ENCODE assay signal across 1 cellular context in the genomic region with DNA sequence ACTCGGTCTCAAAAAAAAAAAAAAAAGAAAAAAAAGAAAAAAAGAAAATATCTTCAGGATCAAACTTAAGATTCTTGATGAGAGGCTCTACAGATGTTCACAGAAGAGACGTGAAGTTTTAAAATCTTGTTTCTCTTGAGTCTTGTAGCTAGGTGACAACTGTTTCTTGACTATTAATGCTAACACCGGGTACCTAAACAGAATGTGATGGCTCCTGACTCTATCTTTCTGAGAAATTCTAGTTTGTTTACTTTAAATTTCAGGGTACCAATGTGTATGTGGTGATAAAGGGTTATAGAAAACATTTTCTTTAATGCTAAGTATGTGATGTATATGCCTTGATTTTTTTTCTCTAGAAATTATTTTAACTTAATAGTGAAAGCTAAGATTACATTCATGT.
TF ChIP-seq lines count a peak whose summit lies in the region.

No MANE protein-coding gene starts in this region.

TF ChIP-seq in SK-N-SH treated with all-trans-retinoic acid at 6 μM for 48 hours, 23 proteins besides CTCF, POLR2A, EP300 and RAD21 (continued from another document):
- TF ChIP-seq, protein P1, sequence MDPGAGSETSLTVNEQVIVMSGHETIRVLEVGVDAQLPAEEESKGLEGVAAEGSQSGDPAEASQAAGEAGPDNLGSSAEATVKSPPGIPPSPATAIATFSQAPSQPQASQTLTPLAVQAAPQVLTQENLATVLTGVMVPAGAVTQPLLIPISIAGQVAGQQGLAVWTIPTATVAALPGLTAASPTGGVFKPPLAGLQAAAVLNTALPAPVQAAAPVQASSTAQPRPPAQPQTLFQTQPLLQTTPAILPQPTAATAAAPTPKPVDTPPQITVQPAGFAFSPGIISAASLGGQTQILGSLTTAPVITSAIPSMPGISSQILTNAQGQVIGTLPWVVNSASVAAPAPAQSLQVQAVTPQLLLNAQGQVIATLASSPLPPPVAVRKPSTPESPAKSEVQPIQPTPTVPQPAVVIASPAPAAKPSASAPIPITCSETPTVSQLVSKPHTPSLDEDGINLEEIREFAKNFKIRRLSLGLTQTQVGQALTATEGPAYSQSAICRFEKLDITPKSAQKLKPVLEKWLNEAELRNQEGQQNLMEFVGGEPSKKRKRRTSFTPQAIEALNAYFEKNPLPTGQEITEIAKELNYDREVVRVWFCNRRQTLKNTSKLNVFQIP (CRISPR knock-in tag; IDR thresholded peaks at IDR 0.05; ENCODE audit: borderline replicate concordance, low read depth), result no peak
- no peak for TF ChIP-seq SNAI2 (CRISPR knock-in tag; IDR thresholded peaks at IDR 0.05)
- TF ChIP-seq BACH2 (CRISPR knock-in tag; IDR thresholded peaks at IDR 0.05; ENCODE audit: borderline replicate concordance), result no peak
